19 cellular contexts compared by ENCODE assay signal in the genomic region with DNA sequence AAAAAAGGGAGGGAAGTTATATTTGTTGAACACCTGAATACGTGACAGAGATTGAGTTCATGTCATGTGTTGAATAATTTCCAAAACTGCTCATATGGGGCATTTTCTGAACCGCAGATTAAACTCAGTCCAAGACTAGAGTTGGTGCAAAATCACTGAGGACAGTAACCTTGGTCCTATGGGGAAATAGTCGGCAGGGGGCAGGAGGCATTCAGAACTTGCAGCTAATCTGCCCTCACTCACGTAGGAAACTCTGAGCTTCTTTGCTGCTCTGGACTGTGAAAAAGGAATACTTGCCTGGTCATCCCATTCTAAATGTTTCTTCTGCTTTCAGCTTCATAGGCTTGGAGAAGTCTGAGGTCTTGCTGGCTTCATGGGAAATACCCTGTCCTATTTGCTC.
"Had no signal": no experiment of that assay in that cellular context is flagged by ENCODE, and none has a peak within 500 bp of the region (broad histone marks: within the 10 kb centered on the region; RNA-seq: fewer than 3 reads in every experiment).

No MANE protein-coding gene starts in this region.

- H3K4me1 ChIP-seq: left lung, tibial artery had no signal

- H3K27me3 Mint-ChIP-seq: activated CD4-positive, alpha-beta T cell treated with anti-CD3 and anti-CD28 coated beads, Interleukin-2, amount 10 ng/mL, durations not matched to agents 7 days and 5 days; brain; stimulated activated naive B cell treated with anti-CD40 and anti-IgM and Interleukin-4, amounts not matched to agents 10 μg/mL and 1 μg/mL and 100 μg/mL, for 72 hours had no signal

- H3K27ac ChIP-seq: epithelial cell of prostate, left lung, tibial artery had no signal

- H3K4me3 ChIP-seq: left lung, tibial artery had no signal

- H3K4me1 Mint-ChIP-seq: activated CD4-positive, alpha-beta T cell treated with anti-CD3 and anti-CD28 coated beads, Interleukin-2, amount 10 ng/mL, durations not matched to agents 7 days and 5 days; brain; nephron progenitor cell; stimulated activated naive B cell treated with anti-CD40 and anti-IgM and Interleukin-4, amounts not matched to agents 10 μg/mL and 1 μg/mL and 100 μg/mL, for 72 hours had no signal

- H3K36me3 ChIP-seq: left lung, tibial artery had no signal

- H3K4me3 Mint-ChIP-seq: activated CD4-positive, alpha-beta T cell treated with anti-CD3 and anti-CD28 coated beads, Interleukin-2, amount 10 ng/mL, durations not matched to agents 7 days and 5 days; activated naive CD4-positive, alpha-beta T cell treated with anti-CD3 and anti-CD28 coated beads for 36 hours; activated T-cell treated with anti-CD3 and anti-CD28 coated beads, Interleukin-2, amount 50 U/mL, for 4 hours; brain; nephron progenitor cell; stimulated activated naive B cell treated with anti-CD40 and anti-IgM and Interleukin-4, amounts not matched to agents 10 μg/mL and 1 μg/mL and 100 μg/mL, for 72 hours had no signal

- H3K9me3 ChIP-seq: left lung, tibial artery had no signal

- FAIRE-seq: kidney had no signal

- H3K27me3 ChIP-seq: left lung, tibial artery had no signal

- DNase-seq: activated CD4-positive, alpha-beta T cell treated with anti-CD3 and anti-CD28 coated beads, Interleukin-2, amount 10 ng/mL, durations not matched to agents 7 days and 5 days; activated CD8-positive, alpha-beta memory T cell treated with anti-CD3 and anti-CD28 coated beads, Interleukin-2, amount 50 U/mL, for 4 hours; activated naive CD4-positive, alpha-beta T cell treated with anti-CD3 and anti-CD28 coated beads for 36 hours; activated T-cell treated with anti-CD3 and anti-CD28 coated beads, Interleukin-2, amount 50 U/mL, for 4 hours; anterior cingulate cortex; caudate nucleus; foreskin fibroblast; glutamatergic neuron; hippocampal formation; kidney; left lung; nephron progenitor cell; occipital lobe; retina; stimulated activated naive B cell treated with anti-CD40 and anti-IgM and Interleukin-4, amounts not matched to agents 10 μg/mL and 1 μg/mL and 100 μg/mL, for 72 hours; substantia nigra; tibial artery had no signal

- H3K27ac Mint-ChIP-seq: activated CD4-positive, alpha-beta T cell treated with anti-CD3 and anti-CD28 coated beads, Interleukin-2, amount 10 ng/mL, durations not matched to agents 7 days and 5 days; activated naive CD4-positive, alpha-beta T cell treated with anti-CD3 and anti-CD28 coated beads for 36 hours; brain; nephron progenitor cell; stimulated activated naive B cell treated with anti-CD40 and anti-IgM and Interleukin-4, amounts not matched to agents 10 μg/mL and 1 μg/mL and 100 μg/mL, for 72 hours had no signal

- H3K9me3 Mint-ChIP-seq: activated naive CD4-positive, alpha-beta T cell treated with anti-CD3 and anti-CD28 coated beads for 36 hours; activated T-cell treated with anti-CD3 and anti-CD28 coated beads, Interleukin-2, amount 50 U/mL, for 4 hours; brain; nephron progenitor cell had no signal

- H3K36me3 Mint-ChIP-seq: brain; stimulated activated naive B cell treated with anti-CD40 and anti-IgM and Interleukin-4, amounts not matched to agents 10 μg/mL and 1 μg/mL and 100 μg/mL, for 72 hours had no signal
